9 cellular contexts compared by ENCODE assay signal in genomic region chr3:136955813-136956212, GRCh38. TPM values are rescaled to one million over a fixed set of nuclear protein-coding genes. Genes with fewer than 3 reads are reported as not detected.
A peak's percentile ranks its signal among the peaks of the same experiment; 100 is the strongest.
DNase-seq lines count a peak whose midpoint lies in the region; ATAC-seq and TF ChIP-seq lines count a peak whose summit lies in the region.
"Had no signal": no experiment of that assay in that cellular context is flagged by ENCODE, and none has a peak within 500 bp of the region (broad histone marks: within the 10 kb centered on the region; RNA-seq: fewer than 3 reads in every experiment).

No MANE protein-coding gene starts in this region.

- DNase-seq in HS-5 (ENCODE audit: low read depth) (peak; percentile 87), body of pancreas (peak in 3 of 4 donors; percentile 19 to 26 (median 21)), kidney tubule cell (ENCODE audit: low spot score) (peak; percentile 83), NCI-H446 (lab: John Stamatoyannopoulos, UW) (no peak), NCI-H524 (lab: John Stamatoyannopoulos, UW) (no peak)
- no peak for DNase-seq in activated T-helper 2 cell treated with anti-CD3 and anti-CD28 coated beads, Interferon-gamma antibody, Interleukin-2, Interleukin-4, amounts not matched to agents 10 μg/mL and 5 μg/mL and 100 μg/mL, durations not matched to agents 14 hours and 24 hours and 36 hours (ENCODE audit: low spot score)
- DNase-seq: activated CD8-positive, alpha-beta T cell treated with anti-CD3 and anti-CD28 coated beads for 36 hours had no signal

- H3K4me3 ChIP-seq in body of pancreas, result no peak overlapping the region

- no peaks in the 10 kb centered on the region for H3K9me3 ChIP-seq in body of pancreas

- H3K27me3 ChIP-seq in body of pancreas, result no peaks in the 10 kb centered on the region

- H3K27ac ChIP-seq in body of pancreas, result no peak overlapping the region

- intact Hi-C loops in body of pancreas (cut with DNase I), result no loop called here
- intact Hi-C loops in activated T-helper 2 cell treated with anti-CD3 and anti-CD28 coated beads, Interferon-gamma antibody, Interleukin-2, Interleukin-4, amounts not matched to agents 10 μg/mL and 5 μg/mL and 100 μg/mL, durations not matched to agents 14 hours and 24 hours and 36 hours (cut with micrococcal nuclease), result no loop called here

- no peak overlapping the region for H3K4me3 Mint-ChIP-seq in activated T-helper 2 cell treated with anti-CD3 and anti-CD28 coated beads, Interferon-gamma antibody, Interleukin-2, Interleukin-4, amounts not matched to agents 10 μg/mL and 5 μg/mL and 100 μg/mL, durations not matched to agents 14 hours and 24 hours and 36 hours (ENCODE audit: low read depth)
- H3K4me3 Mint-ChIP-seq: activated CD8-positive, alpha-beta T cell treated with anti-CD3 and anti-CD28 coated beads for 36 hours had no signal

- TF ChIP-seq CTCF in body of pancreas (IDR thresholded peaks at IDR 0.05), result no peak

- no peaks in the 10 kb centered on the region for H3K9me3 Mint-ChIP-seq in activated T-helper 2 cell treated with anti-CD3 and anti-CD28 coated beads, Interferon-gamma antibody, Interleukin-2, Interleukin-4, amounts not matched to agents 10 μg/mL and 5 μg/mL and 100 μg/mL, durations not matched to agents 14 hours and 24 hours and 36 hours
- H3K9me3 Mint-ChIP-seq: activated CD8-positive, alpha-beta T cell treated with anti-CD3 and anti-CD28 coated beads for 36 hours had no signal

- peak; percentile 62 for ATAC-seq in body of pancreas
- no peak for ATAC-seq in HG02571 (IDR thresholded peaks at IDR 0.05; ENCODE audit: unreplicated experiment)
- ATAC-seq: activated CD8-positive, alpha-beta T cell treated with anti-CD3 and anti-CD28 coated beads for 36 hours had no signal

- no peak for TF ChIP-seq POLR2A in body of pancreas (IDR thresholded peaks at IDR 0.05)

- no peaks in the 10 kb centered on the region for H3K27me3 Mint-ChIP-seq in activated T-helper 2 cell treated with anti-CD3 and anti-CD28 coated beads, Interferon-gamma antibody, Interleukin-2, Interleukin-4, amounts not matched to agents 10 μg/mL and 5 μg/mL and 100 μg/mL, durations not matched to agents 14 hours and 24 hours and 36 hours (ENCODE audit: low read depth)
- H3K27me3 Mint-ChIP-seq: activated CD8-positive, alpha-beta T cell treated with anti-CD3 and anti-CD28 coated beads for 36 hours; brain had no signal

- peaks cover 15% of the 10 kb centered on the region for H3K4me1 ChIP-seq in body of pancreas

- H3K36me3 ChIP-seq in body of pancreas (replicated peaks in 1 of 2; ENCODE audit: insufficient read depth in 1 of 2, low read depth in 2 of 2), result no peaks in the 10 kb centered on the region

- H3K36me3 Mint-ChIP-seq in activated T-helper 2 cell treated with anti-CD3 and anti-CD28 coated beads, Interferon-gamma antibody, Interleukin-2, Interleukin-4, amounts not matched to agents 10 μg/mL and 5 μg/mL and 100 μg/mL, durations not matched to agents 14 hours and 24 hours and 36 hours (ENCODE audit: low read depth), result peaks cover 5% of the 10 kb centered on the region
- H3K36me3 Mint-ChIP-seq: brain had no signal

- WGBS in body of pancreas, 2 donors, result 48 to 52% methylated on average over 2 of the region's 2 CpGs

- no peak overlapping the region for H3K27ac Mint-ChIP-seq in activated T-helper 2 cell treated with anti-CD3 and anti-CD28 coated beads, Interferon-gamma antibody, Interleukin-2, Interleukin-4, amounts not matched to agents 10 μg/mL and 5 μg/mL and 100 μg/mL, durations not matched to agents 14 hours and 24 hours and 36 hours
- H3K27ac Mint-ChIP-seq: activated CD8-positive, alpha-beta T cell treated with anti-CD3 and anti-CD28 coated beads for 36 hours had no signal

- peaks cover 14% of the 10 kb centered on the region for H3K4me1 Mint-ChIP-seq in activated T-helper 2 cell treated with anti-CD3 and anti-CD28 coated beads, Interferon-gamma antibody, Interleukin-2, Interleukin-4, amounts not matched to agents 10 μg/mL and 5 μg/mL and 100 μg/mL, durations not matched to agents 14 hours and 24 hours and 36 hours (ENCODE audit: low read depth)

RNA-seq across cellular contexts. Expression of gene IL20RB, which starts 2.0 kb away (rescaled TPM):
- under 1 TPM in 1 of 2 donors, not detected in 1; 0.52 TPM for total RNA-seq in body of pancreas
- 1.3 TPM in 2 replicates for total RNA-seq in activated T-helper 2 cell treated with anti-CD3 and anti-CD28 coated beads, Interferon-gamma antibody, Interleukin-2, Interleukin-4, amounts not matched to agents 10 μg/mL and 5 μg/mL and 100 μg/mL, durations not matched to agents 14 hours and 24 hours and 36 hours

Comparison
In these comparisons a context has a peak if more than half of its experiments do, and no peak if none do; other contexts are left out.
1. DNase-seq: peak in HS-5 (single experiment), body of pancreas (3 of 4) and kidney tubule cell (single experiment); none in NCI-H446 (0 of 2), NCI-H524 (0 of 2) and activated T-helper 2 cell treated with anti-CD3 and anti-CD28 coated beads, Interferon-gamma antibody, Interleukin-2, Interleukin-4, amounts not matched to agents 10 μg/mL and 5 μg/mL and 100 μg/mL, durations not matched to agents 14 hours and 24 hours and 36 hours (single experiment).